Comparison of ENCODE assay signal across 1 cellular context in the genomic region with DNA sequence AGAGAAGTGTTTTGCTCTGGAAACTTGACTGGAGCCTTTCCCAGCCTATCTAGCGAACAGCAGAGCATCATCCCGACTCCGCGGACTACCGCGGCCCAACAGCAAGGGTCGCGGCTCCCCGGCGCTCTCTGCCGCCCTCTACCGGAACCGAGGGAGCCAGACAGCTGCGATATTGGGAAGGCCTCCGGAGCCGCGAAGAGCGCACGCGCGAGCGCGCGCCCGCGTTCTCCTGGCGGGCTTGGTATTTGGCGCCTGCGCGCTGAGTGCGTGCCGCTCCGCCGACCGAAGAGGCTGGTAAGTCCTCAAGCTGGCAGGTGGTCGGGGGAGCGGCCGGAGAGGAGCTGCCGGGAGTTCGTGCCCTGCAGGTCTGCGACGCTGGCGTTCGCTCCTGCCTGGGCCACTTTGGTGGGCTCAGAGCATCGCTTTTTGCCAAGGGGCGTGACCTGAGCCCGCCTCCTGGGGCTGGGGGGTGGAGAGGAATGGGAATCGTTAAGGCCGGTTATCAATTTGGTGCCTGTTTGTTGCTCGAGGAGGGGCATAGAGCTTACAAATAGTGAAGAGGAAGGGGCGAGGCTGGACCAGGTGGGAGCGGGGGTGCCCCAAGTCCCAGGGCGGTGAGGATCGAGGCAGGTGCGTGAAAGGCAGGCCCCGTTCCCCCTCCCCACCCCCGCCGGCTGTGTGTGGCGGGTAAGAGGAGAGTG.
TF ChIP-seq lines count a peak whose summit lies in the region.

TSS of gene TMEM106C (plus strand) at position 257 of the 701 bp plus-strand sequence. CDS start 641 bp downstream, outside the sequence.

TF ChIP-seq in HepG2, 621 proteins besides CTCF, POLR2A, EP300 and RAD21 (continued from another document and continues in another):
- TF ChIP-seq, protein P1, sequence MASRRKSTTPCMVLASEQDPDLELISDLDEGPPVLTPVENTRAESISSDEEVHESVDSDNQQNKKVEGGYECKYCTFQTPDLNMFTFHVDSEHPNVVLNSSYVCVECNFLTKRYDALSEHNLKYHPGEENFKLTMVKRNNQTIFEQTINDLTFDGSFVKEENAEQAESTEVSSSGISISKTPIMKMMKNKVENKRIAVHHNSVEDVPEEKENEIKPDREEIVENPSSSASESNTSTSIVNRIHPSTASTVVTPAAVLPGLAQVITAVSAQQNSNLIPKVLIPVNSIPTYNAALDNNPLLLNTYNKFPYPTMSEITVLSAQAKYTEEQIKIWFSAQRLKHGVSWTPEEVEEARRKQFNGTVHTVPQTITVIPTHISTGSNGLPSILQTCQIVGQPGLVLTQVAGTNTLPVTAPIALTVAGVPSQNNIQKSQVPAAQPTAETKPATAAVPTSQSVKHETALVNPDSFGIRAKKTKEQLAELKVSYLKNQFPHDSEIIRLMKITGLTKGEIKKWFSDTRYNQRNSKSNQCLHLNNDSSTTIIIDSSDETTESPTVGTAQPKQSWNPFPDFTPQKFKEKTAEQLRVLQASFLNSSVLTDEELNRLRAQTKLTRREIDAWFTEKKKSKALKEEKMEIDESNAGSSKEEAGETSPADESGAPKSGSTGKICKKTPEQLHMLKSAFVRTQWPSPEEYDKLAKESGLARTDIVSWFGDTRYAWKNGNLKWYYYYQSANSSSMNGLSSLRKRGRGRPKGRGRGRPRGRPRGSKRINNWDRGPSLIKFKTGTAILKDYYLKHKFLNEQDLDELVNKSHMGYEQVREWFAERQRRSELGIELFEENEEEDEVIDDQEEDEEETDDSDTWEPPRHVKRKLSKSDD (CRISPR knock-in tag; IDR thresholded peaks at IDR 0.05; ENCODE audit: low read depth): peak; percentile 55; the same call in 1 of the 2 replicates
- no peak for TF ChIP-seq CSRNP1 (CRISPR knock-in tag; IDR thresholded peaks at IDR 0.05)
- TF ChIP-seq, protein P2, sequence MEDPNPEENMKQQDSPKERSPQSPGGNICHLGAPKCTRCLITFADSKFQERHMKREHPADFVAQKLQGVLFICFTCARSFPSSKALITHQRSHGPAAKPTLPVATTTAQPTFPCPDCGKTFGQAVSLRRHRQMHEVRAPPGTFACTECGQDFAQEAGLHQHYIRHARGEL (CRISPR knock-in tag; IDR thresholded peaks at IDR 0.05): no peak
- TF ChIP-seq SP2 (CRISPR knock-in tag; IDR thresholded peaks at IDR 0.05): no peak
- TF ChIP-seq ZNF343 (CRISPR knock-in tag; IDR thresholded peaks at IDR 0.05): peak; percentile 26; the same call in 1 of the 2 replicates
- TF ChIP-seq PAX8 (CRISPR knock-in tag; IDR thresholded peaks at IDR 0.05; ENCODE audit: borderline replicate concordance): no peak
- TF ChIP-seq SIX1 (CRISPR knock-in tag; IDR thresholded peaks at IDR 0.05; ENCODE audit: borderline replicate concordance): no peak
- no peak for TF ChIP-seq GTF3A (CRISPR knock-in tag; conservative IDR thresholded peaks at IDR 0.05)
- peak; percentile 26 for TF ChIP-seq PHF5A (CRISPR knock-in tag; IDR thresholded peaks at IDR 0.05; ENCODE audit: low read depth, unreplicated experiment)
- TF ChIP-seq NFKB2 (CRISPR knock-in tag; IDR thresholded peaks at IDR 0.05; ENCODE audit: borderline replicate concordance): peak; percentile 76; the same call in 1 of the 2 replicates
- 0 out of 2 replicates have a peak, but pooled peaks have one; percentile 23 for TF ChIP-seq ZSCAN29 (CRISPR knock-in tag; conservative IDR thresholded peaks at IDR 0.05)
- no peak; the same call in 1 of the 2 replicates for TF ChIP-seq ISX (CRISPR knock-in tag; conservative IDR thresholded peaks at IDR 0.05)
- peak; percentile 53; the same call in 1 of the 2 replicates for TF ChIP-seq TAF1 (CRISPR knock-in tag; IDR thresholded peaks at IDR 0.05)
- TF ChIP-seq MAFK (conservative IDR thresholded peaks at IDR 0.05 in 1 of 2, IDR thresholded peaks at IDR 0.05 in 1 of 2; ENCODE audit: low read length in 2 of 2): no peak
- no peak for TF ChIP-seq ZBTB40 (IDR thresholded peaks at IDR 0.05)
- TF ChIP-seq ZBTB40 (CRISPR knock-in tag; IDR thresholded peaks at IDR 0.05): no peak
- TF ChIP-seq HDAC2 (CRISPR knock-in tag; IDR thresholded peaks at IDR 0.05): peak; percentile 25
- peak; percentile 81; the same call in 1 of the 2 replicates for TF ChIP-seq ZSCAN21 (CRISPR knock-in tag; IDR thresholded peaks at IDR 0.05; ENCODE audit: borderline replicate concordance)
- TF ChIP-seq POLR2AphosphoS5 (IDR thresholded peaks at IDR 0.05; ENCODE audit: low read depth, low read length): peak; percentile 69
- TF ChIP-seq ZNF558 (CRISPR knock-in tag; IDR thresholded peaks at IDR 0.05; ENCODE audit: borderline replicate concordance): no peak
- peak; percentile 32 for TF ChIP-seq NFAT5 (CRISPR knock-in tag; IDR thresholded peaks at IDR 0.05)
- peak; percentile 79; the same call in 1 of the 2 replicates for TF ChIP-seq EEA1 (CRISPR knock-in tag; IDR thresholded peaks at IDR 0.05; ENCODE audit: borderline replicate concordance)
- TF ChIP-seq YEATS4 (CRISPR knock-in tag; IDR thresholded peaks at IDR 0.05; ENCODE audit: borderline replicate concordance): peak; percentile 84
- TF ChIP-seq, protein P3, sequence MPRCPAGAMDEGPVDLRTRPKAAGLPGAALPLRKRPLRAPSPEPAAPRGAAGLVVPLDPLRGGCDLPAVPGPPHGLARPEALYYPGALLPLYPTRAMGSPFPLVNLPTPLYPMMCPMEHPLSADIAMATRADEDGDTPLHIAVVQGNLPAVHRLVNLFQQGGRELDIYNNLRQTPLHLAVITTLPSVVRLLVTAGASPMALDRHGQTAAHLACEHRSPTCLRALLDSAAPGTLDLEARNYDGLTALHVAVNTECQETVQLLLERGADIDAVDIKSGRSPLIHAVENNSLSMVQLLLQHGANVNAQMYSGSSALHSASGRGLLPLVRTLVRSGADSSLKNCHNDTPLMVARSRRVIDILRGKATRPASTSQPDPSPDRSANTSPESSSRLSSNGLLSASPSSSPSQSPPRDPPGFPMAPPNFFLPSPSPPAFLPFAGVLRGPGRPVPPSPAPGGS (CRISPR knock-in tag; IDR thresholded peaks at IDR 0.05): peak; percentile 78
- no peak for TF ChIP-seq ZNF879 (CRISPR knock-in tag; IDR thresholded peaks at IDR 0.05)
- no peak for TF ChIP-seq CHD4 (IDR thresholded peaks at IDR 0.05; ENCODE audit: borderline replicate concordance, low read length)
- TF ChIP-seq ZNF335 (CRISPR knock-in tag; IDR thresholded peaks at IDR 0.05): no peak
- TF ChIP-seq ZNF451 (CRISPR knock-in tag; IDR thresholded peaks at IDR 0.05): peak; percentile 92
- TF ChIP-seq RARG (CRISPR knock-in tag; IDR thresholded peaks at IDR 0.05; ENCODE audit: low read depth): no peak
- TF ChIP-seq KDM5B (CRISPR knock-in tag; IDR thresholded peaks at IDR 0.05; ENCODE audit: borderline replicate concordance): peak; percentile 95
